ENCODE assay signal across 15 cellular contexts in the genomic region with DNA sequence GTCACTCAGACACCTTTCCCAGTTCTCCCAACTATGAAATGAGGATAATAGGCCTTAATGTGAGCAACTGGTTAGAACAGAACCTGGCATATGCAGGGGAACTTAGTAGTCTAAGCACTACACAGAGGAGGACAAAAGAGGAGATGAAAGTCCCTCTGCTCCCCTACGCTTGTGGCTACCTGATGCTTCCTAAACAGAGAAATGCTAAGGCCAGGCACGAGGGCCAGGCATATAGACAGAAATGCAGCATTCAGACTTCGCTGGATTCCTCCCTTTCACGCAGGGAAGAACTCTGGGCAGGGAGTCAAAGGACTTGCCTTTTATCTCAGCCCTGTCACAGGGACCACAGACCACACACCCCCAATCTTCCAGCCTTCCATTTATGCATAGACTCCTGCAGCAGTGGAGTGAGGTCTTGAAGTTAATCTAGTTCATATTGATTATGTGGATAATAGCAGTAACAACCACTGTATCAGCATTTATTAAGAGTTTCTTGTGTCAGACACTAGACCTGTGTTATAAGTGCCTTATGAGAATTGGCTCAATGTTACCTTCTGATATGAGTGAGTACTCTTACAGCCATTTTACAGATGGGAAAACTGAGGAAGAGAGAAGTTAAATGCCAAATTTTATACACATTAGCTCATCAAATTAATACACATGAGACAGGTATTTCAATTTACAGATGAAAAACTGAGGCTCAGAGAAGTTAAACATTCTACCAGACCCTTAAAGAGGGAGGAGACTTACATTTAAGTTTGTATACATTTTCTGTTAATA. TPM values are rescaled to one million over a fixed set of nuclear protein-coding genes. Genes with fewer than 3 reads are reported as not detected.
A peak's percentile ranks its signal among the peaks of the same experiment; 100 is the strongest.
DNase-seq lines count a peak whose midpoint lies in the region; ATAC-seq and TF ChIP-seq lines count a peak whose summit lies in the region.
"Had no signal": no experiment of that assay in that cellular context is flagged by ENCODE, and none has a peak within 500 bp of the region (broad histone marks: within the 10 kb centered on the region; RNA-seq: fewer than 3 reads in every experiment).

No MANE protein-coding gene starts in this region.

- DNase-seq in DND-41: no peak
- no peak for DNase-seq in Panc1 (ENCODE audit: low read depth, low spot score)
- DNase-seq in mesothelial cell of epicardium (ENCODE audit: low spot score in 2 of 2, unreplicated experiment in 2 of 2): no peak
- peak; percentile 11 for DNase-seq in stimulated activated CD8-positive, alpha-beta memory T cell treated with anti-CD3 and anti-CD28 coated beads, Interleukin-4, amount 100 ng/mL, for 48 hours
- no peak for DNase-seq in naive thymus-derived CD8-positive, alpha-beta T cell
- DNase-seq in coronary artery (ENCODE audit: low spot score): no peak
- DNase-seq: CD8-positive, alpha-beta memory T cell; NCI-H1048; NCI-H146; NCI-H2081 treated with DMSO at 0.1 percent for 48 hours; NCI-H524 treated with DMSO at 0.1 percent for 48 hours had no signal

- H3K9me3 Mint-ChIP-seq in mesothelial cell of epicardium: peaks cover 15% of the 10 kb centered on the region
- H3K9me3 Mint-ChIP-seq in naive thymus-derived CD8-positive, alpha-beta T cell: peaks cover 4 to 16% (median 7%) of the 10 kb centered on the region in 9 donors
- H3K9me3 Mint-ChIP-seq: H9 had no signal

- peak overlapping the region; percentile 12 for H3K27ac Mint-ChIP-seq in mesothelial cell of epicardium
- H3K27ac Mint-ChIP-seq in naive thymus-derived CD8-positive, alpha-beta T cell: no peak overlapping the region
- H3K27ac Mint-ChIP-seq: IgD-negative memory B cell had no signal

- H3K4me2 ChIP-seq in DND-41 (ENCODE audit: insufficient read depth, low read length): no peak overlapping the region

- peaks cover 2% of the 10 kb centered on the region for H3K36me3 Mint-ChIP-seq in mesothelial cell of epicardium
- peaks cover 5 to 22% (median 13%) of the 10 kb centered on the region in 3 donors for H3K36me3 Mint-ChIP-seq in naive thymus-derived CD8-positive, alpha-beta T cell

- no peak overlapping the region for H2AFZ ChIP-seq in DND-41 (ENCODE audit: low read depth, low read length)

- H3K4me1 Mint-ChIP-seq in mesothelial cell of epicardium: peaks cover 19% of the 10 kb centered on the region
- H3K4me1 Mint-ChIP-seq in naive thymus-derived CD8-positive, alpha-beta T cell: no peaks in the 10 kb centered on the region
- H3K4me1 Mint-ChIP-seq: CD8-positive, alpha-beta memory T cell; IgD-negative memory B cell had no signal

- in situ Hi-C loops in Panc1 (cut with HindIII; ENCODE audit: low pct_unique_long_range_greater_than_20kb, low sequenced_read_pairs): no loop called here

- H4K20me1 ChIP-seq in DND-41 (ENCODE audit: insufficient read depth, low read length): no peaks in the 10 kb centered on the region

- H3K9me3 ChIP-seq in DND-41 (ENCODE audit: insufficient read depth, low read length, severe bottlenecking): peaks cover 2% of the 10 kb centered on the region
- 0 out of 2 replicates have a peak, but pooled peaks cover 4% of the 10 kb centered on the region for H3K9me3 ChIP-seq in Panc1 (ENCODE audit: control insufficient read depth, insufficient read depth, low read depth, low read length)

- H3K4me3 ChIP-seq in DND-41 (ENCODE audit: low read depth in 1 of 2, low read length in 2 of 2): no peak overlapping the region
- no peak overlapping the region for H3K4me3 ChIP-seq in Panc1 (ENCODE audit: low read depth in 2 of 2, low read length in 2 of 2)
- H3K4me3 ChIP-seq in coronary artery: no peak overlapping the region
- H3K4me3 ChIP-seq: SJSA1 had no signal

- TF ChIP-seq CTCF in DND-41 (IDR thresholded peaks at IDR 0.05; ENCODE audit: borderline replicate concordance, extremely low read depth, low read length, poor library complexity, severe bottlenecking): no peak
- no peak for TF ChIP-seq CTCF in Panc1 (IDR thresholded peaks at IDR 0.05)
- no peak for TF ChIP-seq CTCF in mesothelial cell of epicardium (IDR thresholded peaks at IDR 0.05; ENCODE audit: unreplicated experiment)
- TF ChIP-seq CTCF in coronary artery (IDR thresholded peaks at IDR 0.05): no peak

- no peaks in the 10 kb centered on the region for H3K79me2 ChIP-seq in DND-41 (ENCODE audit: insufficient read depth, low read length)

- peak; percentile 24; the same call in 1 of the 3 replicates for ATAC-seq in DND-41 (ENCODE audit: insufficient read depth, low read depth)
- 0 out of 2 replicates have a peak, but pooled peaks have one; percentile 36 for ATAC-seq in Panc1
- no peak for ATAC-seq in naive thymus-derived CD8-positive, alpha-beta T cell
- no peak for ATAC-seq in HG03175 (IDR thresholded peaks at IDR 0.05; ENCODE audit: unreplicated experiment)

- H3K27me3 Mint-ChIP-seq in mesothelial cell of epicardium (ENCODE audit: low read depth): no peaks in the 10 kb centered on the region
- H3K27me3 Mint-ChIP-seq in naive thymus-derived CD8-positive, alpha-beta T cell: no peaks in the 10 kb centered on the region
- H3K27me3 Mint-ChIP-seq: CD8-positive, alpha-beta memory T cell; IgD-negative memory B cell had no signal

- H3K9ac ChIP-seq in DND-41 (ENCODE audit: low read depth, low read length): no peak overlapping the region

- CTCF ChIA-PET in Panc1 (lab: Charles Lee): no interaction called here

- H3K4me1 ChIP-seq in DND-41 (ENCODE audit: insufficient read depth, low read length) (no peaks in the 10 kb centered on the region), Panc1 (ENCODE audit: control insufficient read depth, insufficient read depth, low read length) (peaks cover 3% of the 10 kb centered on the region; the same call in 1 of the 2 replicates)

- no peaks in the 10 kb centered on the region for H3K27me3 ChIP-seq in DND-41 (ENCODE audit: insufficient read depth, low read length, poor library complexity)
- no peaks in the 10 kb centered on the region for H3K27me3 ChIP-seq in Panc1 (ENCODE audit: control insufficient read depth, insufficient read depth, low read length)
- H3K27me3 ChIP-seq: SJSA1 had no signal

- no peak overlapping the region for H3K27ac ChIP-seq in DND-41 (ENCODE audit: low read length)
- H3K27ac ChIP-seq in Panc1 (ENCODE audit: low read length): no peak overlapping the region
- H3K27ac ChIP-seq in coronary artery: no peak overlapping the region
- H3K27ac ChIP-seq: SJSA1 had no signal

- no peaks in the 10 kb centered on the region for H3K36me3 ChIP-seq in DND-41 (ENCODE audit: insufficient read depth, low read length)
- H3K36me3 ChIP-seq in Panc1 (ENCODE audit: control insufficient read depth, insufficient read depth, low read length): no peaks in the 10 kb centered on the region
- H3K36me3 ChIP-seq: SJSA1 had no signal

- POLR2A ChIA-PET in Panc1 (lab: Charles Lee): no interaction called here
- POLR2A ChIA-PET in naive thymus-derived CD8-positive, alpha-beta T cell (lab: Charles Lee): no interaction called here

- intact Hi-C loops in Panc1 (cut with micrococcal nuclease; ENCODE audit: unreplicated experiment): no loop called here

- no TSS peak for BruUV-seq in Panc1 (replicated peaks; lab: Mats Ljungman, UMichigan)

- no peak overlapping the region for H3K4me3 Mint-ChIP-seq in mesothelial cell of epicardium
- no peak overlapping the region for H3K4me3 Mint-ChIP-seq in naive thymus-derived CD8-positive, alpha-beta T cell
- H3K4me3 Mint-ChIP-seq: CD8-positive, alpha-beta memory T cell; IgD-negative memory B cell had no signal

RNA-seq across cellular contexts. Expression of a gene that starts 27.0 kb away (rescaled TPM):
- 43.3 TPM for total RNA-seq in Panc1 (2021; ENCODE audit: unreplicated experiment)
- 27.5 TPM for polyA plus RNA-seq in Panc1 (2012; ENCODE audit: insufficient read length)
- total RNA-seq in mesothelial cell of epicardium: 29.9 to 32.0 TPM (median 30.5 TPM) in 3 replicates
- 10 to 100 TPM; 16.4 to 17.1 TPM for total RNA-seq in naive thymus-derived CD8-positive, alpha-beta T cell
- 10 to 100 TPM in 2 of 3 donors, 1 to 10 TPM in 1; 9.4 to 20.1 (median 17.0) TPM for polyA plus RNA-seq in naive thymus-derived CD8-positive, alpha-beta T cell

Comparison
In these comparisons a context has a peak if more than half of its experiments do, and no peak if none do; other contexts are left out.
1. ATAC-seq: peak in DND-41 (single experiment) and Panc1 (single experiment); none in naive thymus-derived CD8-positive, alpha-beta T cell (0 of 2) and HG03175 (single experiment).